In the genomic region with DNA sequence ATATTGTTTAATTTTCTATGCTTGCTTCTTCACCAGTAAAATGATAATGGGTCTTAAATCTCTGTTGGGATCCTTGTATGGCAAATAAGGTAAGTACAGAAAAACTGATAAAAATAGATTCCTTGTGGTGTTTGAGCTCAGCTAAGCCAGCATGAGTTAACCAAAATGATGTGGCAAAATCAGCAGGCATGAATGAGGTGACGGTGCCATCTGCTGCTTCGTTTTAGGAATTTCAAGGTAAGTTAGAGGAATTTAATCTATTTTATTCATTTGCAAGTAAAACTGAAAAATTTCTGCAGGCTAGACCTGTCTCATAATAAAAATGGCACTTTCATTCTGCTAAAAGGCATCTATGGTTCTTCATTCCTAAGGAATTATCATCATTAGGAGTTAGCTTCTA, we compare ENCODE assay signal across 9 cellular contexts. TPM values are rescaled to one million over a fixed set of nuclear protein-coding genes. Genes with fewer than 3 reads are reported as not detected.
DNase-seq lines count a peak whose midpoint lies in the region; ATAC-seq and TF ChIP-seq lines count a peak whose summit lies in the region.
"Had no signal": no experiment of that assay in that cellular context is flagged by ENCODE, and none has a peak within 500 bp of the region (broad histone marks: within the 10 kb centered on the region; RNA-seq: fewer than 3 reads in every experiment).

No MANE protein-coding gene starts in this region.

- no peaks in the 10 kb centered on the region for H3K9me3 ChIP-seq in SK-N-MC (ENCODE audit: low read depth, low read length)
- H3K9me3 ChIP-seq: SJSA1 had no signal

- DNase-seq in D341Med (ENCODE audit: low spot score) (peak; percentile 41), HT-29 (ENCODE audit: low spot score) (peak; percentile 59), SK-N-MC (ENCODE audit: low read depth, low spot score) (peak; percentile 61), astrocyte of the spinal cord (ENCODE audit: low read depth, low spot score) (peak; percentile 71), iris pigment epithelial cell (ENCODE audit: low read depth) (peak; percentile 64), GF-D8 (lab: John Stamatoyannopoulos, UW) (no peak)
- peak; percentile 7 for DNase-seq in stimulated activated CD4-positive, alpha-beta T cell treated with anti-CD3 and anti-CD28 coated beads, Interleukin-2, amount 100 ng/mL, for 4 hours (ENCODE audit: low read depth)

- TF ChIP-seq CTCF in astrocyte of the spinal cord (IDR thresholded peaks at IDR 0.05; ENCODE audit: low read depth, low read length): peak; percentile 33

- no peak for ATAC-seq in GM21381 (IDR thresholded peaks at IDR 0.05; ENCODE audit: unreplicated experiment)

- H3K27ac ChIP-seq in SK-N-MC: no peak overlapping the region
- H3K27ac ChIP-seq: SJSA1 had no signal

- no peak overlapping the region for H3K4me3 ChIP-seq in SK-N-MC
- no peak overlapping the region for H3K4me3 ChIP-seq in astrocyte of the spinal cord (ENCODE audit: low read depth, low read length)
- H3K4me3 ChIP-seq: SJSA1 had no signal

- no peaks in the 10 kb centered on the region for H3K36me3 ChIP-seq in SK-N-MC (ENCODE audit: insufficient read depth, low read length)
- H3K36me3 ChIP-seq: SJSA1 had no signal

- no peak overlapping the region for H3K9ac ChIP-seq in SK-N-MC (ENCODE audit: insufficient read length)

- in situ Hi-C loops in astrocyte of the spinal cord (cut with HindIII; ENCODE audit: low sequenced_read_pairs): no loop called here

RNA-seq across cellular contexts. Expression of a gene that starts 10.0 kb away (rescaled TPM):
- not detected in 2 replicates for total RNA-seq in HT-29 (2014; rRNA removed; shearing (Covaris generic))
- total RNA-seq: SJSA1 had no signal

RNA-seq across cellular contexts. Expression of a gene that starts 31.9 kb away (rescaled TPM):
- not detected in 2 replicates for total RNA-seq in HT-29 (2014; rRNA removed; shearing (Covaris generic))

RNA-seq across cellular contexts. Expression of a gene that starts 38.8 kb away (rescaled TPM):
- not detected in 2 replicates for total RNA-seq in HT-29 (2014; rRNA removed; shearing (Covaris generic))

RNA-seq across cellular contexts. Expression of a gene that starts 41.2 kb away (rescaled TPM):
- not detected in 2 replicates for total RNA-seq in HT-29 (2014; rRNA removed; shearing (Covaris generic))
- total RNA-seq: SJSA1 had no signal
